In genomic region chr18:6249788-6250187, GRCh38 we compare ENCODE assay signal across 1 cellular context.
TF ChIP-seq lines count a peak whose summit lies in the region.

No MANE protein-coding gene starts in this region.

TF ChIP-seq in HepG2, 621 proteins besides CTCF, POLR2A, EP300 and RAD21 (continued from another document):
- TF ChIP-seq ZNF670 (CRISPR knock-in tag; IDR thresholded peaks at IDR 0.05; ENCODE audit: borderline replicate concordance): no peak
- no peak for TF ChIP-seq PHF20 (CRISPR knock-in tag; IDR thresholded peaks at IDR 0.05)
- TF ChIP-seq ZSCAN21 (CRISPR knock-in tag; IDR thresholded peaks at IDR 0.05; ENCODE audit: borderline replicate concordance): no peak
- no peak for TF ChIP-seq ZNF296 (CRISPR knock-in tag; conservative IDR thresholded peaks at IDR 0.05)
- TF ChIP-seq ZNF232 (CRISPR knock-in tag; IDR thresholded peaks at IDR 0.05; ENCODE audit: borderline replicate concordance): no peak
- no peak for TF ChIP-seq ZFP1 (CRISPR knock-in tag; IDR thresholded peaks at IDR 0.05)
- no peak for TF ChIP-seq KLF9 (CRISPR knock-in tag; IDR thresholded peaks at IDR 0.05; ENCODE audit: low read depth)
